In genomic region chr12:68011882-68012207, GRCh38 we compare ENCODE assay signal across 19 cellular contexts. TPM values are rescaled to one million over a fixed set of nuclear protein-coding genes. Genes with fewer than 3 reads are reported as not detected.
DNase-seq lines count a peak whose midpoint lies in the region; ATAC-seq and TF ChIP-seq lines count a peak whose summit lies in the region.
"Had no signal": no experiment of that assay in that cellular context is flagged by ENCODE, and none has a peak within 500 bp of the region (broad histone marks: within the 10 kb centered on the region; RNA-seq: fewer than 3 reads in every experiment).

No MANE protein-coding gene starts in this region.

- TF ChIP-seq CTCF in GM23338 (conservative IDR thresholded peaks at IDR 0.05; ENCODE audit: low read depth in 2 of 2) (no peak), left lung (IDR thresholded peaks at IDR 0.05) (no peak)

- no peaks in the 10 kb centered on the region for H3K79me2 ChIP-seq in GM23338 (replicated peaks; ENCODE audit: insufficient read depth)

- no peak overlapping the region for H3K23ac ChIP-seq in mesenchymal stem cell (ENCODE audit: low read length in 2 of 2)

- H3K14ac ChIP-seq in mesenchymal stem cell (ENCODE audit: low read length in 2 of 2) = no peak overlapping the region

- peaks cover 1% of the 10 kb centered on the region for H3K27me3 Mint-ChIP-seq in GM23338 (ENCODE audit: insufficient read depth, low read depth, poor library complexity)
- H3K27me3 Mint-ChIP-seq in activated CD4-positive, alpha-beta memory T cell treated with anti-CD3 and anti-CD28 coated beads, Interleukin-2, amount 10 ng/mL, durations not matched to agents 7 days and 5 days = no peaks in the 10 kb centered on the region

- CTCF ChIA-PET in activated CD4-positive, alpha-beta memory T cell treated with anti-CD3 and anti-CD28 coated beads, Interleukin-2, amount 10 ng/mL, durations not matched to agents 7 days and 5 days (lab: Charles Lee) = interaction anchor here (0.9 to 1.7 kb wide), 6 partner anchors 8 to 108 kb away, joined by 3 to 8 read pairs (median 3); no protein-coding TSS in a partner anchor

- no peak overlapping the region for H4K8ac ChIP-seq in mesenchymal stem cell (ENCODE audit: low read length)

- H4K20me1 ChIP-seq in GM23338 (replicated peaks; ENCODE audit: insufficient read depth) = no peaks in the 10 kb centered on the region

- WGBS in mesenchymal stem cell = 100% methylated on average over 1 of the region's 2 CpGs

- H3K36me3 Mint-ChIP-seq in GM23338 (ENCODE audit: low read depth) = no peaks in the 10 kb centered on the region
- peaks cover 5% of the 10 kb centered on the region for H3K36me3 Mint-ChIP-seq in activated CD4-positive, alpha-beta memory T cell treated with anti-CD3 and anti-CD28 coated beads, Interleukin-2, amount 10 ng/mL, durations not matched to agents 7 days and 5 days (ENCODE audit: low read depth)
- no peaks in the 10 kb centered on the region for H3K36me3 Mint-ChIP-seq in activated naive CD4-positive, alpha-beta T cell treated with anti-CD3 and anti-CD28 coated beads, Interleukin-2, amount 50 U/mL, for 72 hours
- H3K36me3 Mint-ChIP-seq: CD4-positive, CD25-positive, alpha-beta regulatory T cell; neural progenitor cell had no signal

- no peak overlapping the region for H2AK5ac ChIP-seq in mesenchymal stem cell (ENCODE audit: low read length, severe bottlenecking)

- no peak overlapping the region for H3K4ac ChIP-seq in mesenchymal stem cell (ENCODE audit: low read depth in 1 of 2, low read length in 2 of 2)

- peak overlapping the region; percentile 77; the same call in 1 of the 2 replicates for H2AFZ ChIP-seq in GM23338
- no peak overlapping the region for H2AFZ ChIP-seq in mesenchymal stem cell (ENCODE audit: low read depth, low read length)
- H2AFZ ChIP-seq: neural progenitor cell had no signal

- no peak overlapping the region for H3K27ac ChIP-seq in GM23338 (ENCODE audit: low read depth)
- no peak overlapping the region for H3K27ac ChIP-seq in mesenchymal stem cell (ENCODE audit: low read length, poor library complexity, severe bottlenecking)
- no peak overlapping the region for H3K27ac ChIP-seq in left lung
- H3K27ac ChIP-seq: esophagus muscularis mucosa, neural progenitor cell had no signal

- no peak overlapping the region for H2BK120ac ChIP-seq in mesenchymal stem cell (ENCODE audit: low read depth, low read length)

- H3K9me2 ChIP-seq in GM23338 (ENCODE audit: insufficient read depth) = peaks cover 12% of the 10 kb centered on the region; the same call in 1 of the 2 replicates

- H3F3A ChIP-seq in GM23338 (replicated peaks; ENCODE audit: low read depth) = no peaks in the 10 kb centered on the region

- no peak overlapping the region for H3K4me2 ChIP-seq in GM23338
- H3K4me2 ChIP-seq in mesenchymal stem cell (ENCODE audit: low read length, poor library complexity, severe bottlenecking) = no peak overlapping the region
- H3K4me2 ChIP-seq: neural progenitor cell had no signal

- peak; percentile 47 for DNase-seq in EH (ENCODE audit: low read depth)
- peak; percentile 14 for DNase-seq in GM23338 (ENCODE audit: low spot score)
- no peak for DNase-seq in activated CD4-positive, alpha-beta memory T cell treated with anti-CD3 and anti-CD28 coated beads, Interleukin-2, amount 10 ng/mL, durations not matched to agents 7 days and 5 days
- DNase-seq in mesenchymal stem cell = peak; percentile 17
- DNase-seq in left lung = no peak
- no peak for DNase-seq in activated CD4-positive, CD25-positive, alpha-beta regulatory T cell (lab: John Stamatoyannopoulos, UW)
- DNase-seq in head of caudate nucleus = no peak
- DNase-seq in activated naive CD4-positive, alpha-beta T cell treated with anti-CD3 and anti-CD28 coated beads, Interleukin-2, amount 50 U/mL, for 72 hours (ENCODE audit: low spot score in 2 of 2) = no peak
- DNase-seq: CD4-positive, CD25-positive, alpha-beta regulatory T cell; cerebellar nuclear complex; GDM1; HCEC 1CT; NK-92 treated with Interleukin-12 subunit alpha and Interleukin-12 subunit beta, amount 100 ng/mL, for 24 hours; SIG-M5; stimulated activated naive CD8-positive, alpha-beta T cell treated with anti-CD3 and anti-CD28 coated beads, Interleukin-15, Interleukin-2, amounts not matched to agents 100 U/mL and 50 U/mL, for 24 hours had no signal

- no peak overlapping the region for H3K4me3 ChIP-seq in GM23338
- H3K4me3 ChIP-seq in mesenchymal stem cell (ENCODE audit: insufficient read depth in 1 of 2, low read depth in 1 of 2, low read length in 2 of 2) = no peak overlapping the region
- no peak overlapping the region for H3K4me3 ChIP-seq in left lung
- H3K4me3 ChIP-seq: esophagus muscularis mucosa, neural progenitor cell had no signal

- no peak overlapping the region for H2BK5ac ChIP-seq in mesenchymal stem cell (ENCODE audit: low read depth, low read length, poor library complexity, severe bottlenecking)

- no peaks in the 10 kb centered on the region for H3K79me1 ChIP-seq in mesenchymal stem cell (replicated peaks; ENCODE audit: low read length, poor library complexity, severe bottlenecking)

- POLR2A ChIA-PET in activated CD4-positive, alpha-beta memory T cell treated with anti-CD3 and anti-CD28 coated beads, Interleukin-2, amount 10 ng/mL, durations not matched to agents 7 days and 5 days (lab: Charles Lee) = interaction anchor here (0.8 to 1.8 kb wide), 4 partner anchors 13 to 706 kb away, joined by 3 to 4 read pairs (median 3); no protein-coding TSS in a partner anchor

- H3K36me3 ChIP-seq in GM23338 (ENCODE audit: insufficient read depth) (no peaks in the 10 kb centered on the region), mesenchymal stem cell (ENCODE audit: control insufficient read depth in 1 of 2, insufficient read depth in 2 of 2, low read depth in 1 of 2, low read length in 2 of 2) (no peaks in the 10 kb centered on the region), left lung (no peaks in the 10 kb centered on the region)
- H3K36me3 ChIP-seq: esophagus muscularis mucosa, neural progenitor cell had no signal

- no peak overlapping the region for H3K27ac Mint-ChIP-seq in GM23338
- peak overlapping the region; percentile 45 for H3K27ac Mint-ChIP-seq in activated CD4-positive, alpha-beta memory T cell treated with anti-CD3 and anti-CD28 coated beads, Interleukin-2, amount 10 ng/mL, durations not matched to agents 7 days and 5 days
- H3K27ac Mint-ChIP-seq in activated naive CD4-positive, alpha-beta T cell treated with anti-CD3 and anti-CD28 coated beads, Interleukin-2, amount 50 U/mL, for 72 hours = peak overlapping the region in 1 of 2 donors; percentile 26
- H3K27ac Mint-ChIP-seq: activated naive CD8-positive, alpha-beta T cell; CD4-positive, CD25-positive, alpha-beta regulatory T cell; neural progenitor cell had no signal

- no peak for ATAC-seq in GM23338
- ATAC-seq in left lung = no peak
- ATAC-seq in activated naive CD4-positive, alpha-beta T cell treated with anti-CD3 and anti-CD28 coated beads, Interleukin-2, amount 50 U/mL, for 72 hours = no peak
- ATAC-seq: sciatic nerve; stimulated activated naive CD8-positive, alpha-beta T cell treated with anti-CD3 and anti-CD28 coated beads, Interleukin-15, Interleukin-2, amounts not matched to agents 100 U/mL and 50 U/mL, for 24 hours had no signal

- H3K9me3 ChIP-seq in mesenchymal stem cell (ENCODE audit: control insufficient read depth, low read length) (no peaks in the 10 kb centered on the region), left lung (no peaks in the 10 kb centered on the region)
- H3K9me3 ChIP-seq: esophagus muscularis mucosa had no signal

- no peaks in the 10 kb centered on the region; the same call in 2 of the 3 replicates for H3K9me3 Mint-ChIP-seq in GM23338
- H3K9me3 Mint-ChIP-seq in activated CD4-positive, alpha-beta memory T cell treated with anti-CD3 and anti-CD28 coated beads, Interleukin-2, amount 10 ng/mL, durations not matched to agents 7 days and 5 days = no peaks in the 10 kb centered on the region
- peaks cover 0 to 3% of the 10 kb centered on the region in 2 donors for H3K9me3 Mint-ChIP-seq in activated naive CD4-positive, alpha-beta T cell treated with anti-CD3 and anti-CD28 coated beads, Interleukin-2, amount 50 U/mL, for 72 hours
- H3K9me3 Mint-ChIP-seq: neural progenitor cell had no signal

- no peak overlapping the region for H3K18ac ChIP-seq in mesenchymal stem cell (ENCODE audit: low read depth in 1 of 2, low read length in 2 of 2)

- no peak overlapping the region for H3K9ac ChIP-seq in mesenchymal stem cell (ENCODE audit: low read length)
- H3K9ac ChIP-seq: neural progenitor cell had no signal

- no peaks in the 10 kb centered on the region for H3K27me3 ChIP-seq in GM23338 (ENCODE audit: insufficient read depth)
- peaks cover 0 to 2% of the 10 kb centered on the region in 2 experiments for H3K27me3 ChIP-seq in mesenchymal stem cell (ENCODE audit: control insufficient read depth in 1 of 2, insufficient read depth in 1 of 2, low read length in 2 of 2)
- H3K27me3 ChIP-seq in left lung = no peaks in the 10 kb centered on the region
- H3K27me3 ChIP-seq: esophagus muscularis mucosa, neural progenitor cell had no signal

- no peak overlapping the region for H2BK12ac ChIP-seq in mesenchymal stem cell (ENCODE audit: low read length in 2 of 2)

- intact Hi-C loops in left lung (cut with DNase I) (no loop called here), head of caudate nucleus (cut with DNase I) (no loop called here)

- H3K4me1 Mint-ChIP-seq in GM23338 = peaks cover 13% of the 10 kb centered on the region; the same call in 2 of the 3 replicates
- peaks cover 23% of the 10 kb centered on the region for H3K4me1 Mint-ChIP-seq in activated CD4-positive, alpha-beta memory T cell treated with anti-CD3 and anti-CD28 coated beads, Interleukin-2, amount 10 ng/mL, durations not matched to agents 7 days and 5 days

- H4K91ac ChIP-seq in mesenchymal stem cell (ENCODE audit: low read length) = no peak overlapping the region

- H2BK15ac ChIP-seq in mesenchymal stem cell (ENCODE audit: low read depth, poor library complexity, severe bottlenecking) = no peak overlapping the region

- H3K4me3 Mint-ChIP-seq in GM23338 = no peak overlapping the region
- no peak overlapping the region for H3K4me3 Mint-ChIP-seq in activated CD4-positive, alpha-beta memory T cell treated with anti-CD3 and anti-CD28 coated beads, Interleukin-2, amount 10 ng/mL, durations not matched to agents 7 days and 5 days
- H3K4me3 Mint-ChIP-seq: activated naive CD8-positive, alpha-beta T cell; CD4-positive, CD25-positive, alpha-beta regulatory T cell; neural progenitor cell had no signal

- H3K4me1 ChIP-seq in GM23338 (ENCODE audit: insufficient read depth) (peaks cover 8% of the 10 kb centered on the region; the same call in 1 of the 2 replicates), mesenchymal stem cell (ENCODE audit: control insufficient read depth, insufficient read depth, low read depth, low read length) (no peaks in the 10 kb centered on the region), left lung (no peaks in the 10 kb centered on the region)
- H3K4me1 ChIP-seq: esophagus muscularis mucosa had no signal

RNA-seq across cellular contexts. Expression of gene IFNG-AS1, which starts 22.6 kb away (rescaled TPM):
- total RNA-seq in GM23338 (2014; rRNA removed; shearing (Covaris generic)) = not detected in 2 replicates
- polyA plus RNA-seq in GM23338 (2016; fragmentation: Nextera tagmentation; extraction: Ambion mirVana) = not detected in 2 replicates
- total RNA-seq in activated CD4-positive, alpha-beta memory T cell treated with anti-CD3 and anti-CD28 coated beads, Interleukin-2, amount 10 ng/mL, durations not matched to agents 7 days and 5 days = under 1 TPM; 0.35 to 0.40 TPM
- polyA plus RNA-seq in mesenchymal stem cell (2013, experiment 1 of 2) = not detected
- polyA plus RNA-seq in mesenchymal stem cell (2013, experiment 2 of 2) = not detected
- total RNA-seq in left lung = under 1 TPM; 0.23 to 0.71 TPM
- 1 to 10 TPM in 1 of 2 donors, not detected in 1; 1.9 TPM for total RNA-seq in activated naive CD4-positive, alpha-beta T cell treated with anti-CD3 and anti-CD28 coated beads, Interleukin-2, amount 50 U/mL, for 72 hours
- total RNA-seq: esophagus muscularis mucosa had no signal

Comparison
In these comparisons a context has a peak if more than half of its experiments do, and no peak if none do; other contexts are left out.
1. DNase-seq: peak in EH (single experiment), GM23338 (single experiment) and mesenchymal stem cell (single experiment); none in activated CD4-positive, alpha-beta memory T cell treated with anti-CD3 and anti-CD28 coated beads, Interleukin-2, amount 10 ng/mL, durations not matched to agents 7 days and 5 days (single experiment), left lung (0 of 2), activated CD4-positive, CD25-positive, alpha-beta regulatory T cell (0 of 4), head of caudate nucleus (0 of 42) and activated naive CD4-positive, alpha-beta T cell treated with anti-CD3 and anti-CD28 coated beads, Interleukin-2, amount 50 U/mL, for 72 hours (0 of 2).